11 cellular contexts compared by ENCODE assay signal in the genomic region with DNA sequence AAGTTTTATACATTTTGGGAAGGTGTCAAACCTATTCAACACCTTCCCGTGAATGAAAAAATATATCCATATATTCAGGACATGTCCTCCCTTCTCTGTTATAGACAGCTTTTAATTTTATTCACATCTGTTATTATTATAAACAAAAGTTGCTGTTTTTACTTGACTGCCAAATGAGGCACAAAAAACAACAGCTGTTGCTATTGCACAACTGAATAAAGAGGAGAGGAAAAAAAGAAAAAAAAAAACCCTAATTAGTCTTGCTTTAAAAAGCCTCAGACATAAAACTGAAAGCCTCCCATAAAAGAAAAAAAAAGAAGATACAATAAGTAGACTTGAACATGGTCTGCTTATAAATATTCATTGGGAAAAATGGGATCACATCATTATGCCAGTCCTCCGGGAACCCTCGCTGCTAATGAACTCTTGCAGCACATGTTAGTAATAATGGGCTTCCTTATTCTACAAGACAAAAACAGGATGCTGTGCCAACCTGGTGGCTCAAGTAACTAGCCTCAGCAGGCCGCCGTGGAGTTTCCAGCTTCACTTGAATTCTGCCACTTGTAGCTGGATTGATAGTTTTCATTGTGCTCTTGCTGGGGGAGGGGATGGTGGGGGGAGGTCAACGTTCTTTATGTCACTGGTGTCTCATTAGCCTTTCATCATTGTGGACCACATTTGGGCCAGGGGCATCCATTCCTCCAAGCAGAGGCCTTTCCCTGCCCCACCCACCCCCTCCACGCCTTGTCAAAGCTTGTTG.
DNase-seq lines count a peak whose midpoint lies in the region; ATAC-seq and TF ChIP-seq lines count a peak whose summit lies in the region.
"Had no signal": no experiment of that assay in that cellular context is flagged by ENCODE, and none has a peak within 500 bp of the region (broad histone marks: within the 10 kb centered on the region; RNA-seq: fewer than 3 reads in every experiment).

No MANE protein-coding gene starts in this region.

- no peaks in the 10 kb centered on the region for H3K9me3 ChIP-seq in A673 (ENCODE audit: low read depth, low read length, poor library complexity, severe bottlenecking)
- H3K9me3 ChIP-seq: heart left ventricle, SJCRH30 had no signal

- POLR2A ChIA-PET in A673 (lab: Charles Lee; ENCODE audit: low non-redundant PET) = interaction anchor here (0.6 to 1.0 kb wide), 3 partner anchors 11 to 1118 kb away, joined by 3 to 6 read pairs (median 4); no protein-coding TSS in a partner anchor

- ATAC-seq in GM21381 (IDR thresholded peaks at IDR 0.05; ENCODE audit: unreplicated experiment) (no peak), left colon (no peak)
- ATAC-seq: activated T-helper 17 cell treated with anti-CD3 and anti-CD28 coated beads, Interleukin-2, amount 50 U/mL, for 72 hours; heart left ventricle had no signal

- CTCF ChIA-PET in A673 (lab: Charles Lee) = interaction anchor here (0.6 to 2.1 kb wide), 5 partner anchors 19 to 76 kb away, joined by 3 to 10 read pairs (median 6); no protein-coding TSS in a partner anchor

- H3K27me3 ChIP-seq in A673 (replicated peaks; ENCODE audit: insufficient read depth, low read depth, low read length, poor library complexity) = no peaks in the 10 kb centered on the region
- H3K27me3 ChIP-seq: heart left ventricle, SJCRH30 had no signal

- DNase-seq in A673 (ENCODE audit: low spot score) = peak; percentile 98
- DNase-seq in NCI-H128 (lab: John Stamatoyannopoulos, UW; ENCODE audit: unreplicated experiment) = peak; percentile 14
- DNase-seq in iris pigment epithelial cell (ENCODE audit: low read depth) = peak; percentile 33
- DNase-seq in NCI-H187 treated with DMSO at 0.1 percent for 48 hours (lab: John Stamatoyannopoulos, UW) = no peak
- DNase-seq in dermis blood vessel endothelial cell = no peak
- DNase-seq in left colon = no peak

- TF ChIP-seq CTCF in A673 (conservative IDR thresholded peaks at IDR 0.05; ENCODE audit: low read depth, low read length) = no peak

- no peak overlapping the region for H3K4me3 ChIP-seq in A673 (ENCODE audit: low read depth, low read length, poor library complexity, severe bottlenecking)
- H3K4me3 ChIP-seq: heart left ventricle, SJCRH30 had no signal

- H3K27ac ChIP-seq in A673 (ENCODE audit: low read depth, low read length, poor library complexity, severe bottlenecking) = peak overlapping the region; percentile 88
- peak overlapping the region; percentile 63 for H3K27ac ChIP-seq in cingulate gyrus (ENCODE audit: low read depth, low read length)
- H3K27ac ChIP-seq: SJCRH30 had no signal

- H3K4me1 ChIP-seq in A673 (ENCODE audit: insufficient read depth, low read length, poor library complexity, severe bottlenecking) = peaks cover 70% of the 10 kb centered on the region

- BruUV-seq in A673 (replicated peaks; lab: Mats Ljungman, UMichigan) = no TSS peak

- no peaks in the 10 kb centered on the region for H3K36me3 ChIP-seq in A673 (ENCODE audit: insufficient read depth, low read length, poor library complexity, severe bottlenecking)
- H3K36me3 ChIP-seq: heart left ventricle, SJCRH30 had no signal

- intact Hi-C loops in A673 (cut with micrococcal nuclease; ENCODE audit: unreplicated experiment) (loop anchor here (5.0 kb wide), 1 partner anchor 68 kb away; no protein-coding TSS in a partner anchor), left colon (cut with DNase I, micrococcal nuclease) (no loop called here)

Comparison
In these comparisons a context has a peak if more than half of its experiments do, and no peak if none do; other contexts are left out.
1. DNase-seq: peak in A673 (single experiment), NCI-H128 (single experiment) and iris pigment epithelial cell (single experiment); none in NCI-H187 treated with DMSO at 0.1 percent for 48 hours (single experiment), dermis blood vessel endothelial cell (single experiment) and left colon (0 of 2).